7 cellular contexts compared by ENCODE assay signal in genomic region chr1:154501423-154502065, GRCh38. TPM values are rescaled to one million over a fixed set of nuclear protein-coding genes. Genes with fewer than 3 reads are reported as not detected.
A peak's percentile ranks its signal among the peaks of the same experiment; 100 is the strongest.
DNase-seq lines count a peak whose midpoint lies in the region; ATAC-seq, FAIRE-seq and TF ChIP-seq lines count a peak whose summit lies in the region.

No MANE protein-coding gene starts in this region.

- H3K27ac ChIP-seq in GM23338 (ENCODE audit: low read depth), result no peak overlapping the region
- H3K27ac ChIP-seq in ascending aorta, result peak overlapping the region in 1 of 2 donors; percentile 32
- no peak overlapping the region for H3K27ac ChIP-seq in keratinocyte (ENCODE audit: control insufficient read depth, insufficient read depth, low read length)
- peak overlapping the region; percentile 51 for H3K27ac ChIP-seq in skeletal muscle tissue (ENCODE audit: low read depth, low read length)

- peaks cover 14% of the 10 kb centered on the region for H3K4me1 Mint-ChIP-seq in GM23338

- no peaks in the 10 kb centered on the region for H3K4me1 ChIP-seq in GM23338 (ENCODE audit: insufficient read depth)
- H3K4me1 ChIP-seq in ascending aorta, result peaks cover 3 to 4% of the 10 kb centered on the region in 2 donors
- H3K4me1 ChIP-seq in keratinocyte (ENCODE audit: control insufficient read depth, extremely low read depth, insufficient read depth, low read length), result peaks cover 4% of the 10 kb centered on the region
- peaks cover 0 to 9% (median 2%) of the 10 kb centered on the region in 3 donors for H3K4me1 ChIP-seq in skeletal muscle tissue (ENCODE audit: control insufficient read depth in 3 of 3, insufficient read depth in 3 of 3, low read length in 3 of 3)

- H3F3A ChIP-seq in GM23338 (replicated peaks; ENCODE audit: low read depth), result no peaks in the 10 kb centered on the region

- H3K36me3 Mint-ChIP-seq in GM23338 (ENCODE audit: low read depth), result no peaks in the 10 kb centered on the region

- peaks cover 59% of the 10 kb centered on the region for H3K27me3 Mint-ChIP-seq in GM23338 (ENCODE audit: insufficient read depth, low read depth, poor library complexity)

- H4K20me1 ChIP-seq in GM23338 (replicated peaks; ENCODE audit: insufficient read depth) (no peaks in the 10 kb centered on the region), keratinocyte (ENCODE audit: control insufficient read depth, extremely low read depth, insufficient read depth, low read length) (no peaks in the 10 kb centered on the region)

- ATAC-seq in GM23338 (peak; percentile 53), HG03135 (IDR thresholded peaks at IDR 0.05; ENCODE audit: unreplicated experiment) (no peak), GM18498 (IDR thresholded peaks at IDR 0.05; ENCODE audit: unreplicated experiment) (no peak)

- FAIRE-seq in keratinocyte (lab: Jason Lieb, UNC), result no peak

- intact Hi-C loops in ascending aorta (cut with DNase I), result no loop called here

- dilution Hi-C loops in keratinocyte (cut with MboI; ENCODE audit: extremely low pct_ligation_motif_present, low sequenced_read_pairs), result no loop called here

- H3K27me3 ChIP-seq in GM23338 (ENCODE audit: insufficient read depth) (peaks cover 83% of the 10 kb centered on the region), ascending aorta (peaks cover 11% of the 10 kb centered on the region), keratinocyte (ENCODE audit: control insufficient read depth, extremely low read depth, insufficient read depth, low read length) (peaks cover 40% of the 10 kb centered on the region), skeletal muscle tissue (ENCODE audit: control insufficient read depth in 3 of 3, insufficient read depth in 3 of 3, low read length in 3 of 3) (peaks cover 33 to 44% (median 33%) of the 10 kb centered on the region in 3 donors)

- peak overlapping the region; percentile 98 for H2AFZ ChIP-seq in GM23338
- no peak overlapping the region for H2AFZ ChIP-seq in keratinocyte (ENCODE audit: control insufficient read depth, low read length)

- H3K9me3 ChIP-seq in ascending aorta (no peaks in the 10 kb centered on the region), keratinocyte (ENCODE audit: control insufficient read depth, low read depth, low read length) (peaks cover 7% of the 10 kb centered on the region), skeletal muscle tissue (ENCODE audit: control insufficient read depth in 3 of 3, low read length in 3 of 3) (peaks cover 0 to 6% (median 4%) of the 10 kb centered on the region in 3 donors)

- H3K36me3 ChIP-seq in GM23338 (ENCODE audit: insufficient read depth), result no peaks in the 10 kb centered on the region
- no peaks in the 10 kb centered on the region for H3K36me3 ChIP-seq in ascending aorta
- no peaks in the 10 kb centered on the region for H3K36me3 ChIP-seq in keratinocyte (ENCODE audit: control insufficient read depth in 2 of 2, extremely low read depth in 1 of 2, insufficient read depth in 2 of 2, low read length in 2 of 2)
- no peaks in the 10 kb centered on the region for H3K36me3 ChIP-seq in skeletal muscle tissue (ENCODE audit: control insufficient read depth in 3 of 3, insufficient read depth in 3 of 3, low read length in 3 of 3)

- H3K79me2 ChIP-seq in GM23338 (replicated peaks; ENCODE audit: insufficient read depth), result no peaks in the 10 kb centered on the region
- no peaks in the 10 kb centered on the region for H3K79me2 ChIP-seq in keratinocyte (ENCODE audit: control insufficient read depth, insufficient read depth, low read length)

- H3K4me3 ChIP-seq in GM23338 (peak overlapping the region; percentile 62), ascending aorta (peak overlapping the region; percentile 54 to 61), keratinocyte (ENCODE audit: control insufficient read depth in 2 of 3, extremely low read depth in 1 of 3, insufficient read depth in 2 of 3, low read depth in 1 of 3, low read length in 3 of 3) (no peak overlapping the region), skeletal muscle tissue (ENCODE audit: low read length in 3 of 3) (peak overlapping the region; percentile 54 to 79 (median 68))

- H3K9ac ChIP-seq in keratinocyte (ENCODE audit: control insufficient read depth, extremely low read depth, insufficient read depth, low read length), result no peak overlapping the region
- peak overlapping the region; percentile 53 to 78 (median 70) for H3K9ac ChIP-seq in skeletal muscle tissue (ENCODE audit: low read depth in 1 of 3, low read length in 3 of 3)

- H3K9me1 ChIP-seq in keratinocyte (ENCODE audit: control insufficient read depth, extremely low read depth, insufficient read depth, low read length), result no peaks in the 10 kb centered on the region

- DNase-seq in GM23338 (ENCODE audit: low spot score) (peak; percentile 68), ascending aorta (ENCODE audit: low spot score in 2 of 2) (peak in 1 of 2 donors; percentile 71), keratinocyte (ENCODE audit: low read depth, low spot score) (no peak), COLO829 (ENCODE audit: low spot score) (no peak)

- peak overlapping the region; percentile 84 for H3K4me2 ChIP-seq in GM23338
- peak overlapping the region; percentile 39 for H3K4me2 ChIP-seq in keratinocyte (ENCODE audit: control insufficient read depth, extremely low read depth, insufficient read depth, low read depth, low read length)

- H3K4me3 Mint-ChIP-seq in GM23338, result peak overlapping the region; percentile 70

- H3K27ac Mint-ChIP-seq in GM23338, result no peak overlapping the region

- H3K9me2 ChIP-seq in GM23338 (ENCODE audit: insufficient read depth), result no peaks in the 10 kb centered on the region; the same call in 1 of the 2 replicates

- TF ChIP-seq CTCF in GM23338 (conservative IDR thresholded peaks at IDR 0.05; ENCODE audit: low read depth in 2 of 2) (no peak), ascending aorta (IDR thresholded peaks at IDR 0.05) (no peak), keratinocyte (optimal IDR thresholded peaks at IDR 0.05 in 1 of 3, IDR thresholded peaks at IDR 0.05 in 1 of 3, conservative IDR thresholded peaks at IDR 0.05 in 1 of 3; ENCODE audit: extremely low read depth in 1 of 3, insufficient read depth in 2 of 3, low read length in 3 of 3) (no peak)

- H3K9me3 Mint-ChIP-seq in GM23338, result peaks cover 19% of the 10 kb centered on the region; the same call in 2 of the 3 replicates

TF ChIP-seq in GM23338, 12 proteins besides CTCF, POLR2A, EP300 and RAD21 (continues in another document):
- no peak for TF ChIP-seq JUNB (IDR thresholded peaks at IDR 0.05; ENCODE audit: unreplicated experiment)
- TF ChIP-seq EZH2 (IDR thresholded peaks at IDR 0.05; ENCODE audit: low read depth, unreplicated experiment), result peak; percentile 86

RNA-seq across cellular contexts. Expression of gene TDRD10, which starts 0.5 kb away (rescaled TPM):
- not detected in 2 replicates for total RNA-seq in GM23338 (2014; rRNA removed; shearing (Covaris generic))
- polyA plus RNA-seq in GM23338 (2016; fragmentation: Nextera tagmentation; extraction: Ambion mirVana) (0.19 and 0.29 TPM in 2 replicates), keratinocyte (not detected in 3 replicates)
- total RNA-seq in ascending aorta (4.6 TPM), skeletal muscle tissue (1.0 TPM)
- polyA plus RNA-seq in keratinocyte (2011; ENCODE audit: low read depth), result not detected
- not detected in 2 replicates for polyA plus RNA-seq in keratinocyte (2011; cell fraction: cytosol; rRNA removed)
- polyA plus RNA-seq in keratinocyte (2011; cell fraction: nucleus; rRNA removed), result not detected in 2 replicates
- polyA plus RNA-seq in keratinocyte (2012; ENCODE audit: low replicate concordance), result not detected in 2 replicates
- not detected in 3 replicates for polyA minus RNA-seq in keratinocyte
- not detected for polyA minus RNA-seq in keratinocyte (2011; cell fraction: cytosol; rRNA and poly(A)+ RNA removed)
- polyA minus RNA-seq in keratinocyte (2011; cell fraction: nucleus; rRNA and poly(A)+ RNA removed), result not detected in 2 replicates

RNA-seq across cellular contexts. Expression of gene SHE, which starts 0.7 kb away (rescaled TPM):
- total RNA-seq in GM23338 (2014; rRNA removed; shearing (Covaris generic)), result 0.43 and 0.69 TPM in 2 replicates
- polyA plus RNA-seq in GM23338 (2016; fragmentation: Nextera tagmentation; extraction: Ambion mirVana) (0.16 and 0.23 TPM in 2 replicates), keratinocyte (0.01 to 0.02 TPM (median 0.01 TPM) in 3 replicates)
- total RNA-seq in ascending aorta (107 TPM), skeletal muscle tissue (8.4 TPM)
- polyA plus RNA-seq in keratinocyte (2011; ENCODE audit: low read depth), result not detected
- 0.01 TPM in 1 of 2 replicates, not detected in the other for polyA plus RNA-seq in keratinocyte (2011; cell fraction: cytosol; rRNA removed)
- polyA plus RNA-seq in keratinocyte (2011; cell fraction: nucleus; rRNA removed), result 0.03 TPM in 1 of 2 replicates, not detected in the other
- polyA plus RNA-seq in keratinocyte (2012; ENCODE audit: low replicate concordance), result 0.25 TPM in 1 of 2 replicates, not detected in the other
- polyA minus RNA-seq in keratinocyte, result not detected in 3 replicates
- not detected for polyA minus RNA-seq in keratinocyte (2011; cell fraction: cytosol; rRNA and poly(A)+ RNA removed)
- polyA minus RNA-seq in keratinocyte (2011; cell fraction: nucleus; rRNA and poly(A)+ RNA removed), result 0.11 TPM in 1 of 2 replicates, not detected in the other

RNA-seq across cellular contexts. Expression of gene UBE2Q1, which starts 56.9 kb away (rescaled TPM):
- total RNA-seq in GM23338 (2014; rRNA removed; shearing (Covaris generic)), result 27.3 and 33.0 TPM in 2 replicates
- polyA plus RNA-seq in GM23338 (2016; fragmentation: Nextera tagmentation; extraction: Ambion mirVana) (15.5 and 18.4 TPM in 2 replicates), keratinocyte (13.0 to 17.6 TPM (median 17.2 TPM) in 3 replicates)
- total RNA-seq in ascending aorta (10.6 TPM), skeletal muscle tissue (15.1 TPM)
- 85.7 TPM for polyA plus RNA-seq in keratinocyte (2011; ENCODE audit: low read depth)
- polyA plus RNA-seq in keratinocyte (2011; cell fraction: cytosol; rRNA removed), result 17.2 and 19.0 TPM in 2 replicates
- polyA plus RNA-seq in keratinocyte (2011; cell fraction: nucleus; rRNA removed), result 17.2 and 19.2 TPM in 2 replicates
- 34.7 and 47.8 TPM in 2 replicates for polyA plus RNA-seq in keratinocyte (2012; ENCODE audit: low replicate concordance)
- 6.9 to 8.9 TPM (median 7.0 TPM) in 3 replicates for polyA minus RNA-seq in keratinocyte
- polyA minus RNA-seq in keratinocyte (2011; cell fraction: cytosol; rRNA and poly(A)+ RNA removed), result 20.3 TPM
- 5.2 and 8.4 TPM in 2 replicates for polyA minus RNA-seq in keratinocyte (2011; cell fraction: nucleus; rRNA and poly(A)+ RNA removed)

Comparison
In these comparisons a context has a peak if more than half of its experiments do, and no peak if none do; other contexts are left out.
1. H3K4me3 ChIP-seq: peak in GM23338 (single experiment), ascending aorta (2 of 2) and skeletal muscle tissue (3 of 3); none in keratinocyte (0 of 3).
2. RNA of gene SHE, which starts 0.7 kb away (total RNA-seq): 107 TPM in ascending aorta (single experiment); 8.4 TPM in skeletal muscle tissue (single experiment) and 0.43 to 0.69 TPM in GM23338; every median in the first group is over 10 times any median in the second.